In the genomic region with DNA sequence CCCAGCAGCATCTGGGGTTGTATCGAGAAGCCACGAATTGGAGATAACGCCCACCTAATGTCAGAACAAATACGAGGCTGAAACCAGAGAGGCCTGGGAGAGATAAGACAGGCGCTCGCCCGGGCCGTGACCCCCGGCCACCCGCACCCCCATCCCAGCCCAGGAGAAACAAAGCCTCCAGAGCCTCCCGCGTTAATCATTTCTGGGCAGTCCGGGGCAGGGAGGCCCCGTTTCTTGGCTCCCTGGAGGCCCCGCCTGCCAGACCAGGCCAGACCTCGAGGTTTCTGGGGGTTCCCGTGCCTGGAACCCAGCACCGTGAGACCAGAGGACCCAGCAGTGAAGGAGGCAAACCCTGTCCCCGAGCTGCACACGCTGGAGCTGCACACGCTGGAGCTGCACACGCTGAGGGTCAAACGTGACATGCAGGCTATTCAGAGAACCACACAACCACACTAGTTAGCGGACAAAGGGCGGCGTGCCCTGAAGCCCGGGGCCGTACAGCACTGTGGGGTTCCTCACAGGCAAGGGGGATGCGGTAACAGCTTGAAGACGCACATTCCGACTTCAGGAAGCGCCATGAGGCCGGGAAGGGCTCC, we compare ENCODE assay signal across 32 cellular contexts. TPM values are rescaled to one million over a fixed set of nuclear protein-coding genes. Genes with fewer than 3 reads are reported as not detected.
DNase-seq lines count a peak whose midpoint lies in the region; ATAC-seq and TF ChIP-seq lines count a peak whose summit lies in the region.
"Had no signal": no experiment of that assay in that cellular context is flagged by ENCODE, and none has a peak within 500 bp of the region (broad histone marks: within the 10 kb centered on the region; RNA-seq: fewer than 3 reads in every experiment).

No MANE protein-coding gene starts in this region.

- H3K4me1 ChIP-seq in Caco-2 (peaks cover 60% of the 10 kb centered on the region), NT2/D1 (ENCODE audit: insufficient read depth, insufficient read length) (peaks cover 8% of the 10 kb centered on the region), gastroesophageal sphincter (no peaks in the 10 kb centered on the region)
- H3K4me1 ChIP-seq: upper lobe of right lung had no signal

- ATAC-seq in gastroesophageal sphincter = no peak
- no peak for ATAC-seq in CD4-positive, alpha-beta T cell (ENCODE audit: poor library complexity)
- no peak for ATAC-seq in activated CD8-positive, alpha-beta memory T cell treated with anti-CD3 and anti-CD28 coated beads, Interleukin-2, amount 10 ng/mL, durations not matched to agents 7 days and 5 days
- ATAC-seq: Panc1, upper lobe of right lung had no signal

- H3K9ac ChIP-seq in NT2/D1 (ENCODE audit: insufficient read length, low read depth) = peak overlapping the region; percentile 0

- H3K27me3 ChIP-seq in Caco-2 (replicated peaks; ENCODE audit: control insufficient read depth, insufficient read depth, low read length) = no peaks in the 10 kb centered on the region
- H3K27me3 ChIP-seq in NT2/D1 (ENCODE audit: insufficient read depth, insufficient read length) = peaks cover 3% of the 10 kb centered on the region
- no peaks in the 10 kb centered on the region for H3K27me3 ChIP-seq in gastroesophageal sphincter
- no peaks in the 10 kb centered on the region for H3K27me3 ChIP-seq in CD4-positive, alpha-beta T cell (ENCODE audit: control insufficient read depth, insufficient read depth, low read length)
- H3K27me3 ChIP-seq: upper lobe of right lung had no signal

- H3K27ac Mint-ChIP-seq in Caco-2 (ENCODE audit: unreplicated experiment) (peak overlapping the region; percentile 92), progenitor cell of endocrine pancreas (peak overlapping the region; percentile 100)
- no peak overlapping the region for H3K27ac Mint-ChIP-seq in CD4-positive, alpha-beta T cell
- no peak overlapping the region for H3K27ac Mint-ChIP-seq in activated CD8-positive, alpha-beta memory T cell treated with anti-CD3 and anti-CD28 coated beads, Interleukin-2, amount 10 ng/mL, durations not matched to agents 7 days and 5 days
- H3K27ac Mint-ChIP-seq: activated CD4-positive, alpha-beta memory T cell treated with anti-CD3 and anti-CD28 coated beads, Interleukin-2, amount 10 ng/mL, durations not matched to agents 7 days and 5 days; activated naive CD8-positive, alpha-beta T cell; activated T-helper 2 cell treated with anti-CD3 and anti-CD28 coated beads, Interferon-gamma antibody, Interleukin-2, Interleukin-4, amounts not matched to agents 10 μg/mL and 5 μg/mL and 100 μg/mL, durations not matched to agents 14 hours and 24 hours and 36 hours had no signal

- TF ChIP-seq POLR2A in gastroesophageal sphincter (IDR thresholded peaks at IDR 0.05) = no peak

- intact Hi-C loops in Caco-2 (cut with micrococcal nuclease; ENCODE audit: unreplicated experiment) = loop anchor here (1.0 kb wide), 2 partner anchors 30 to 160 kb away; no protein-coding TSS in a partner anchor
- intact Hi-C loops in CD4-positive, alpha-beta T cell (cut with DNase I, micrococcal nuclease) = no loop called here

- no peaks in the 10 kb centered on the region for H3K9me3 Mint-ChIP-seq in Caco-2 (ENCODE audit: unreplicated experiment)
- H3K9me3 Mint-ChIP-seq in progenitor cell of endocrine pancreas (ENCODE audit: low read depth) = peaks cover 3% of the 10 kb centered on the region
- H3K9me3 Mint-ChIP-seq in CD4-positive, alpha-beta T cell = peaks cover 3% of the 10 kb centered on the region
- no peaks in the 10 kb centered on the region for H3K9me3 Mint-ChIP-seq in activated CD8-positive, alpha-beta memory T cell treated with anti-CD3 and anti-CD28 coated beads, Interleukin-2, amount 10 ng/mL, durations not matched to agents 7 days and 5 days (ENCODE audit: low read depth)
- H3K9me3 Mint-ChIP-seq: activated CD4-positive, alpha-beta memory T cell treated with anti-CD3 and anti-CD28 coated beads, Interleukin-2, amount 10 ng/mL, durations not matched to agents 7 days and 5 days; activated T-helper 2 cell treated with anti-CD3 and anti-CD28 coated beads, Interferon-gamma antibody, Interleukin-2, Interleukin-4, amounts not matched to agents 10 μg/mL and 5 μg/mL and 100 μg/mL, durations not matched to agents 14 hours and 24 hours and 36 hours; IgD-negative memory B cell had no signal

- CTCF ChIA-PET in Caco-2 (lab: Charles Lee) = interaction anchor here (1.7 to 2.3 kb wide), 3 partner anchors 10 to 160 kb away, joined by 11 to 16 read pairs (median 15); no protein-coding TSS in a partner anchor
- CTCF ChIA-PET in CD4-positive, alpha-beta T cell (lab: Charles Lee) = no interaction called here
- CTCF ChIA-PET in activated CD8-positive, alpha-beta memory T cell treated with anti-CD3 and anti-CD28 coated beads, Interleukin-2, amount 10 ng/mL, durations not matched to agents 7 days and 5 days (lab: Charles Lee) = no interaction called here

- H3K4me1 Mint-ChIP-seq in Caco-2 (ENCODE audit: low read depth, unreplicated experiment) = peaks cover 52% of the 10 kb centered on the region
- H3K4me1 Mint-ChIP-seq in progenitor cell of endocrine pancreas (ENCODE audit: low read depth) = peaks cover 57% of the 10 kb centered on the region
- no peaks in the 10 kb centered on the region for H3K4me1 Mint-ChIP-seq in CD4-positive, alpha-beta T cell (ENCODE audit: low read depth)
- no peaks in the 10 kb centered on the region for H3K4me1 Mint-ChIP-seq in activated CD8-positive, alpha-beta memory T cell treated with anti-CD3 and anti-CD28 coated beads, Interleukin-2, amount 10 ng/mL, durations not matched to agents 7 days and 5 days
- H3K4me1 Mint-ChIP-seq: activated CD4-positive, alpha-beta memory T cell treated with anti-CD3 and anti-CD28 coated beads, Interleukin-2, amount 10 ng/mL, durations not matched to agents 7 days and 5 days; IgD-negative memory B cell had no signal

- POLR2A ChIA-PET in Caco-2 (lab: Charles Lee) = interaction anchor here (1.9 kb wide), 1 partner anchor 29 kb away, joined by 10 read pairs; no protein-coding TSS in a partner anchor
- POLR2A ChIA-PET in CD4-positive, alpha-beta T cell (lab: Charles Lee) = no interaction called here

- DNase-seq in Caco-2 (peak; percentile 88 to 93), NT2/D1 (ENCODE audit: low read depth, low spot score) (no peak), progenitor cell of endocrine pancreas (ENCODE audit: low spot score, unreplicated experiment) (peak; percentile 53), superior temporal gyrus (ENCODE audit: extremely low spot score) (no peak)
- no peak for DNase-seq in CD4-positive, alpha-beta T cell
- no peak for DNase-seq in activated CD8-positive, alpha-beta memory T cell treated with anti-CD3 and anti-CD28 coated beads, Interleukin-2, amount 10 ng/mL, durations not matched to agents 7 days and 5 days
- DNase-seq: activated CD4-positive, alpha-beta memory T cell treated with anti-CD3 and anti-CD28 coated beads, Interleukin-2, amount 10 ng/mL, durations not matched to agents 7 days and 5 days; activated CD4-positive, CD25-positive, alpha-beta regulatory T cell treated with anti-CD3 and anti-CD28 coated beads, Interleukin-2, amount 50 U/mL, for 72 hours; anterior cingulate cortex; C1 segment of cervical spinal cord; Calu3; caudate nucleus; DND-41; esophagus squamous epithelium; foreskin melanocyte; hippocampal formation; left colon; mesenchymal stem cell; NCI-H1092; NCI-H187; NCI-H526; NK-92 treated with Interleukin-12 subunit alpha and Interleukin-12 subunit beta, amount 100 ng/mL, for 24 hours; SHP77 treated with DMSO at 0.1 percent for 48 hours; SW 1271; T-helper 9 cell; upper lobe of right lung had no signal

- TF ChIP-seq EP300 in gastroesophageal sphincter (IDR thresholded peaks at IDR 0.05) = no peak

- BruUV-seq in Caco-2 (replicated peaks; lab: Mats Ljungman, UMichigan) = no TSS peak

- peak overlapping the region in 3 of 4 donors; percentile 51 to 62 (median 60) for H3K27ac ChIP-seq in gastroesophageal sphincter
- no peak overlapping the region for H3K27ac ChIP-seq in CD4-positive, alpha-beta T cell (ENCODE audit: low read depth, low read length)
- H3K27ac ChIP-seq: upper lobe of right lung had no signal

- H3K9me3 ChIP-seq in Caco-2 (no peaks in the 10 kb centered on the region), NT2/D1 (ENCODE audit: insufficient read depth, low read length) (no peaks in the 10 kb centered on the region), gastroesophageal sphincter (no peaks in the 10 kb centered on the region)
- peaks cover 4% of the 10 kb centered on the region for H3K9me3 ChIP-seq in CD4-positive, alpha-beta T cell (ENCODE audit: control insufficient read depth, low read length)
- H3K9me3 ChIP-seq: esophagus squamous epithelium, upper lobe of right lung had no signal

- H3K36me3 Mint-ChIP-seq in Caco-2 (ENCODE audit: insufficient read depth, unreplicated experiment) (peaks cover 7% of the 10 kb centered on the region), progenitor cell of endocrine pancreas (ENCODE audit: insufficient read depth) (peaks cover 2% of the 10 kb centered on the region)
- peaks cover 5% of the 10 kb centered on the region for H3K36me3 Mint-ChIP-seq in CD4-positive, alpha-beta T cell (ENCODE audit: low read depth)
- no peaks in the 10 kb centered on the region for H3K36me3 Mint-ChIP-seq in activated CD8-positive, alpha-beta memory T cell treated with anti-CD3 and anti-CD28 coated beads, Interleukin-2, amount 10 ng/mL, durations not matched to agents 7 days and 5 days
- H3K36me3 Mint-ChIP-seq: IgD-negative memory B cell had no signal

- H3K4me3 ChIP-seq in Caco-2 (ENCODE audit: low read depth, low read length) (no peak overlapping the region), NT2/D1 (ENCODE audit: insufficient read length, low read depth) (no peak overlapping the region), gastroesophageal sphincter (no peak overlapping the region)
- H3K4me3 ChIP-seq: esophagus squamous epithelium, upper lobe of right lung had no signal

- TF ChIP-seq CTCF in Caco-2 (IDR thresholded peaks at IDR 0.05; ENCODE audit: insufficient read depth in 1 of 2, low read depth in 1 of 2, low read length in 1 of 2, severe bottlenecking in 1 of 2, unreplicated experiment in 1 of 2) (no peak), gastroesophageal sphincter (IDR thresholded peaks at IDR 0.05) (no peak), progenitor cell of endocrine pancreas (IDR thresholded peaks at IDR 0.05; ENCODE audit: unreplicated experiment) (no peak)
- no peak for TF ChIP-seq CTCF in CD4-positive, alpha-beta T cell (IDR thresholded peaks at IDR 0.05)

- 20 to 87% methylated on average over 1 to 3 of the region's 33 CpGs for WGBS in gastroesophageal sphincter (ENCODE audit: low coverage in 1 of 2), 2 donors

- H3K36me3 ChIP-seq in Caco-2 (ENCODE audit: control insufficient read depth, insufficient read depth, low read length) (no peaks in the 10 kb centered on the region), NT2/D1 (ENCODE audit: insufficient read depth, insufficient read length, low read length) (no peaks in the 10 kb centered on the region), gastroesophageal sphincter (no peaks in the 10 kb centered on the region)
- H3K36me3 ChIP-seq: esophagus squamous epithelium, upper lobe of right lung had no signal

- H3K4me3 Mint-ChIP-seq in Caco-2 (ENCODE audit: unreplicated experiment) (peak overlapping the region; percentile 48), progenitor cell of endocrine pancreas (ENCODE audit: low read depth) (peak overlapping the region; percentile 61)
- H3K4me3 Mint-ChIP-seq in CD4-positive, alpha-beta T cell = no peak overlapping the region
- no peak overlapping the region for H3K4me3 Mint-ChIP-seq in activated CD8-positive, alpha-beta memory T cell treated with anti-CD3 and anti-CD28 coated beads, Interleukin-2, amount 10 ng/mL, durations not matched to agents 7 days and 5 days
- H3K4me3 Mint-ChIP-seq: activated CD4-positive, alpha-beta memory T cell treated with anti-CD3 and anti-CD28 coated beads, Interleukin-2, amount 10 ng/mL, durations not matched to agents 7 days and 5 days; activated naive CD8-positive, alpha-beta T cell; IgD-negative memory B cell had no signal

- no peaks in the 10 kb centered on the region for H3K27me3 Mint-ChIP-seq in Caco-2 (ENCODE audit: insufficient read depth, unreplicated experiment)
- no peaks in the 10 kb centered on the region for H3K27me3 Mint-ChIP-seq in progenitor cell of endocrine pancreas
- no peaks in the 10 kb centered on the region for H3K27me3 Mint-ChIP-seq in CD4-positive, alpha-beta T cell
- no peaks in the 10 kb centered on the region for H3K27me3 Mint-ChIP-seq in activated CD8-positive, alpha-beta memory T cell treated with anti-CD3 and anti-CD28 coated beads, Interleukin-2, amount 10 ng/mL, durations not matched to agents 7 days and 5 days
- H3K27me3 Mint-ChIP-seq: activated CD4-positive, alpha-beta memory T cell treated with anti-CD3 and anti-CD28 coated beads, Interleukin-2, amount 10 ng/mL, durations not matched to agents 7 days and 5 days; activated naive CD8-positive, alpha-beta T cell had no signal

RNA-seq across cellular contexts. Expression of gene FOXL3, which starts 53.4 kb away (rescaled TPM):
- total RNA-seq in Caco-2 (2022) = not detected in 2 replicates
- not detected for total RNA-seq in gastroesophageal sphincter
- total RNA-seq in progenitor cell of endocrine pancreas = not detected in 2 replicates
- total RNA-seq in CD4-positive, alpha-beta T cell = not detected
- not detected for total RNA-seq in activated CD8-positive, alpha-beta memory T cell treated with anti-CD3 and anti-CD28 coated beads, Interleukin-2, amount 10 ng/mL, durations not matched to agents 7 days and 5 days
- total RNA-seq: activated CD4-positive, alpha-beta memory T cell treated with anti-CD3 and anti-CD28 coated beads, Interleukin-2, amount 10 ng/mL, durations not matched to agents 7 days and 5 days; activated T-helper 2 cell treated with anti-CD3 and anti-CD28 coated beads, Interferon-gamma antibody, Interleukin-2, Interleukin-4, amounts not matched to agents 10 μg/mL and 5 μg/mL and 100 μg/mL, durations not matched to agents 14 hours and 24 hours and 36 hours; Calu3; esophagus squamous epithelium; osteoblast; upper lobe of right lung had no signal

Comparison
In these comparisons a context has a peak if more than half of its experiments do, and no peak if none do; other contexts are left out.
1. DNase-seq: peak in Caco-2 (2 of 2) and progenitor cell of endocrine pancreas (single experiment); none in NT2/D1 (single experiment), CD4-positive, alpha-beta T cell (0 of 10), activated CD8-positive, alpha-beta memory T cell treated with anti-CD3 and anti-CD28 coated beads, Interleukin-2, amount 10 ng/mL, durations not matched to agents 7 days and 5 days (single experiment) and superior temporal gyrus (single experiment).
2. H3K27ac Mint-ChIP-seq: peak in Caco-2 (single experiment) and progenitor cell of endocrine pancreas (single experiment); none in CD4-positive, alpha-beta T cell (single experiment) and activated CD8-positive, alpha-beta memory T cell treated with anti-CD3 and anti-CD28 coated beads, Interleukin-2, amount 10 ng/mL, durations not matched to agents 7 days and 5 days (single experiment).
3. H3K4me3 Mint-ChIP-seq: peak in Caco-2 (single experiment) and progenitor cell of endocrine pancreas (single experiment); none in CD4-positive, alpha-beta T cell (single experiment) and activated CD8-positive, alpha-beta memory T cell treated with anti-CD3 and anti-CD28 coated beads, Interleukin-2, amount 10 ng/mL, durations not matched to agents 7 days and 5 days (single experiment).